In genomic region chr17:4230142-4230541, GRCh38 we compare ENCODE assay signal across 9 cellular contexts. TPM values are rescaled to one million over a fixed set of nuclear protein-coding genes. Genes with fewer than 3 reads are reported as not detected.
A peak's percentile ranks its signal among the peaks of the same experiment; 100 is the strongest.
DNase-seq lines count a peak whose midpoint lies in the region; ATAC-seq and TF ChIP-seq lines count a peak whose summit lies in the region.
"Had no signal": no experiment of that assay in that cellular context is flagged by ENCODE, and none has a peak within 500 bp of the region (broad histone marks: within the 10 kb centered on the region; RNA-seq: fewer than 3 reads in every experiment).

No MANE protein-coding gene starts in this region.

- no peak for ATAC-seq in HG03280 (IDR thresholded peaks at IDR 0.05; ENCODE audit: unreplicated experiment)
- no peak for ATAC-seq in GM18520 (IDR thresholded peaks at IDR 0.05; ENCODE audit: unreplicated experiment)

- DNase-seq in GM04503 (ENCODE audit: low read depth) (peak; percentile 99), amniotic epithelial cell (ENCODE audit: low read depth) (peak; percentile 99), left ventricle myocardium inferior (no peak), NCI-H1436 (lab: John Stamatoyannopoulos, UW) (no peak)
- DNase-seq in stimulated activated CD4-positive, alpha-beta T cell treated with anti-CD3 and anti-CD28 coated beads, Interleukin-2, amount 100 ng/mL, for 24 hours = no peak
- DNase-seq: immature natural killer cell had no signal

- peak overlapping the region; percentile 41 for H3K9ac ChIP-seq in skeletal muscle satellite cell (ENCODE audit: low read depth, low read length)

- H3K4me2 ChIP-seq in skeletal muscle satellite cell (ENCODE audit: low read length) = peak overlapping the region; percentile 67

- H3K27ac ChIP-seq in left ventricle myocardium inferior (replicated peaks) = peak overlapping the region; percentile 92

- no peaks in the 10 kb centered on the region for H3K9me3 ChIP-seq in left ventricle myocardium inferior (replicated peaks)
- no peaks in the 10 kb centered on the region for H3K9me3 ChIP-seq in skeletal muscle satellite cell (replicated peaks; ENCODE audit: low read length)

- H3K4me3 ChIP-seq in left ventricle myocardium inferior (peak overlapping the region; percentile 31), skeletal muscle satellite cell (ENCODE audit: low read length) (peak overlapping the region; percentile 18)

- H3K27me3 ChIP-seq in left ventricle myocardium inferior (ENCODE audit: low read depth) = no peaks in the 10 kb centered on the region
- no peaks in the 10 kb centered on the region for H3K27me3 ChIP-seq in skeletal muscle satellite cell (ENCODE audit: control insufficient read depth, insufficient read depth, low read length)

- intact Hi-C loops in left ventricle myocardium inferior (cut with micrococcal nuclease) = no loop called here

- peaks cover 68% of the 10 kb centered on the region for H3K4me1 ChIP-seq in left ventricle myocardium inferior
- H3K4me1 ChIP-seq in skeletal muscle satellite cell (ENCODE audit: control insufficient read depth, insufficient read depth, low read length) = peaks cover 38% of the 10 kb centered on the region

- H3K36me3 ChIP-seq in left ventricle myocardium inferior (peaks cover 21% of the 10 kb centered on the region), skeletal muscle satellite cell (ENCODE audit: insufficient read depth, low read length) (peaks cover 22% of the 10 kb centered on the region)

- TF ChIP-seq CTCF in left ventricle myocardium inferior (IDR thresholded peaks at IDR 0.05; ENCODE audit: borderline replicate concordance) = no peak

RNA-seq across cellular contexts. Expression of gene ANKFY1, which starts 33.6 kb away (rescaled TPM):
- total RNA-seq in left ventricle myocardium inferior = 22.9 TPM
- 39.5 and 42.2 TPM in 2 replicates for total RNA-seq in skeletal muscle satellite cell (2012; rRNA removed)

Comparison
In these comparisons a context has a peak if more than half of its experiments do, and no peak if none do; other contexts are left out.
1. DNase-seq: peak in GM04503 (single experiment) and amniotic epithelial cell (single experiment); none in left ventricle myocardium inferior (single experiment), NCI-H1436 (single experiment) and stimulated activated CD4-positive, alpha-beta T cell treated with anti-CD3 and anti-CD28 coated beads, Interleukin-2, amount 100 ng/mL, for 24 hours (0 of 2).